Comparison of ENCODE assay signal across 24 cellular contexts in genomic region chr6:134725590-134725989, GRCh38.
"Had no signal": no experiment of that assay in that cellular context is flagged by ENCODE, and none has a peak within 500 bp of the region (broad histone marks: within the 10 kb centered on the region; RNA-seq: fewer than 3 reads in every experiment).

No MANE protein-coding gene starts in this region.

- H3K27me3 ChIP-seq: adrenal gland, Peyer's patch had no signal

- H3K36me3 Mint-ChIP-seq: activated CD4-positive, alpha-beta memory T cell treated with anti-CD3 and anti-CD28 coated beads for 36 hours; activated naive CD8-positive, alpha-beta T cell treated with anti-CD3 and anti-CD28 coated beads, Interleukin-2, amount 10 ng/mL, durations not matched to agents 7 days and 5 days had no signal

- ATAC-seq: activated T-cell treated with anti-CD3 and anti-CD28 coated beads, Interleukin-2, amount 50 U/mL, for 72 hours; T-helper 17 cell had no signal

- H3K36me3 ChIP-seq: adrenal gland, Peyer's patch had no signal

- H3K9ac ChIP-seq: KMS-11 had no signal

- H3K4me3 Mint-ChIP-seq: activated B cell treated with CpG ODN at 0.5 μM for 24 hours; activated CD4-positive, alpha-beta memory T cell treated with anti-CD3 and anti-CD28 coated beads for 36 hours; activated CD4-positive, alpha-beta T cell treated with anti-CD3 and anti-CD28 coated beads, Interleukin-2, amount 10 ng/mL, durations not matched to agents 24 days and 14 days; activated naive CD8-positive, alpha-beta T cell treated with anti-CD3 and anti-CD28 coated beads, Interleukin-2, amount 10 ng/mL, durations not matched to agents 7 days and 5 days; activated T-cell treated with anti-CD3 and anti-CD28 coated beads, Interleukin-2, amount 50 U/mL, for 72 hours; T-helper 17 cell had no signal

- H3K4me1 Mint-ChIP-seq: activated B cell treated with CpG ODN at 0.5 μM for 24 hours; activated CD4-positive, alpha-beta T cell treated with anti-CD3 and anti-CD28 coated beads, Interleukin-2, amount 10 ng/mL, durations not matched to agents 24 days and 14 days; activated naive CD8-positive, alpha-beta T cell treated with anti-CD3 and anti-CD28 coated beads, Interleukin-2, amount 10 ng/mL, durations not matched to agents 7 days and 5 days had no signal

- H3K9me3 Mint-ChIP-seq: activated B cell treated with CpG ODN at 0.5 μM for 24 hours; activated CD4-positive, alpha-beta memory T cell treated with anti-CD3 and anti-CD28 coated beads for 36 hours; activated CD4-positive, alpha-beta T cell treated with anti-CD3 and anti-CD28 coated beads, Interleukin-2, amount 10 ng/mL, durations not matched to agents 24 days and 14 days; activated T-cell treated with anti-CD3 and anti-CD28 coated beads, Interleukin-2, amount 50 U/mL, for 72 hours; activated T-helper 2 cell treated with anti-CD3 and anti-CD28 coated beads, Interferon-gamma antibody, Interleukin-2, Interleukin-4, amounts not matched to agents 10 μg/mL and 5 μg/mL and 100 μg/mL, durations not matched to agents 14 hours and 24 hours and 36 hours had no signal

- H3K4me2 ChIP-seq: KMS-11 had no signal

- H3K4me3 ChIP-seq: adrenal gland, Peyer's patch had no signal

- DNase-seq: activated B cell treated with CpG ODN at 0.5 μM for 24 hours; activated CD4-positive, alpha-beta memory T cell treated with anti-CD3 and anti-CD28 coated beads for 36 hours; activated CD4-positive, alpha-beta T cell treated with anti-CD3 and anti-CD28 coated beads for 1 hour; activated CD4-positive, alpha-beta T cell treated with anti-CD3 and anti-CD28 coated beads, Interleukin-2, amount 10 ng/mL, durations not matched to agents 24 days and 14 days; activated CD8-positive, alpha-beta memory T cell treated with anti-CD3 and anti-CD28 coated beads for 24 hours; activated gamma-delta T cell treated with Interleukin-2 at 50 U/mL for 16 hours; activated naive CD4-positive, alpha-beta T cell treated with anti-CD3 and anti-CD28 coated beads, Interleukin-2, amount 50 U/mL, for 16 hours; activated naive CD8-positive, alpha-beta T cell treated with anti-CD3 and anti-CD28 coated beads, Interleukin-2, amount 10 ng/mL, durations not matched to agents 7 days and 5 days; activated T-cell treated with anti-CD3 and anti-CD28 coated beads, Interleukin-2, amount 50 U/mL, for 72 hours; anterior cingulate cortex; MM.1S; NCI-H1105; NCI-H1436; NCI-H1694 treated with DMSO at 0.1 percent for 48 hours; NCI-H2029 treated with DMSO at 0.1 percent for 48 hours; NCI-H345; NCI-H510A; Peyer's patch; T-helper 17 cell; T-helper 9 cell had no signal

- H3K27ac ChIP-seq: KMS-11, Peyer's patch, RWPE1 had no signal

- H3K9me3 ChIP-seq: adrenal gland, Peyer's patch had no signal

- H3K27ac Mint-ChIP-seq: activated B cell treated with CpG ODN at 0.5 μM for 24 hours; activated CD4-positive, alpha-beta memory T cell treated with anti-CD3 and anti-CD28 coated beads for 36 hours; activated CD4-positive, alpha-beta T cell treated with anti-CD3 and anti-CD28 coated beads, Interleukin-2, amount 10 ng/mL, durations not matched to agents 24 days and 14 days; activated naive CD8-positive, alpha-beta T cell treated with anti-CD3 and anti-CD28 coated beads, Interleukin-2, amount 10 ng/mL, durations not matched to agents 7 days and 5 days; activated T-cell treated with anti-CD3 and anti-CD28 coated beads, Interleukin-2, amount 50 U/mL, for 72 hours; activated T-helper 2 cell treated with anti-CD3 and anti-CD28 coated beads, Interferon-gamma antibody, Interleukin-2, Interleukin-4, amounts not matched to agents 10 μg/mL and 5 μg/mL and 100 μg/mL, durations not matched to agents 14 hours and 24 hours and 36 hours; T-helper 17 cell had no signal
